In genomic region chr4:76639292-76639691, GRCh38 we compare ENCODE assay signal across 17 cellular contexts.
DNase-seq lines count a peak whose midpoint lies in the region; TF ChIP-seq lines count a peak whose summit lies in the region.
"Had no signal": no experiment of that assay in that cellular context is flagged by ENCODE, and none has a peak within 500 bp of the region (broad histone marks: within the 10 kb centered on the region; RNA-seq: fewer than 3 reads in every experiment).

No MANE protein-coding gene starts in this region.

- intact Hi-C loops in PC-9 (cut with micrococcal nuclease; ENCODE audit: unreplicated experiment) (loop anchor here (1.0 kb wide), 1 partner anchor 49 kb away; no protein-coding TSS in a partner anchor), OCI-LY7 (cut with micrococcal nuclease; ENCODE audit: unreplicated experiment) (no loop called here)

- peaks cover 7% of the 10 kb centered on the region; the same call in 1 of the 2 replicates for H3K79me2 ChIP-seq in PC-9 (ENCODE audit: low read depth)
- no peaks in the 10 kb centered on the region for H3K79me2 ChIP-seq in OCI-LY7 (ENCODE audit: insufficient read depth, low read depth, low read length)

- H3K4me1 ChIP-seq in PC-9 (replicated peaks; ENCODE audit: insufficient read depth) (peaks cover 72% of the 10 kb centered on the region), esophagus (ENCODE audit: control insufficient read depth in 2 of 2, insufficient read depth in 2 of 2, low read length in 1 of 2) (no peaks in the 10 kb centered on the region), OCI-LY7 (ENCODE audit: insufficient read depth, low read length, poor library complexity, severe bottlenecking) (no peaks in the 10 kb centered on the region)

- H3K9me2 ChIP-seq in PC-9 (ENCODE audit: insufficient read depth) = no peaks in the 10 kb centered on the region
- no peaks in the 10 kb centered on the region for H3K9me2 ChIP-seq in OCI-LY7 (ENCODE audit: insufficient read depth, low read length)

- H3K4me2 ChIP-seq in PC-9 (peak overlapping the region; percentile 68), OCI-LY7 (ENCODE audit: low read length) (no peak overlapping the region)

- H3K4me3 ChIP-seq in PC-9 (peak overlapping the region; percentile 48), esophagus (ENCODE audit: low read depth in 1 of 2, low read length in 2 of 2) (peak overlapping the region; percentile 28 to 53), OCI-LY7 (ENCODE audit: low read depth, low read length, poor library complexity, severe bottlenecking) (no peak overlapping the region)
- H3K4me3 ChIP-seq: K562, sigmoid colon, SK-N-MC had no signal

- 56 to 62% methylated on average over 4 of the region's 4 CpGs for WGBS in esophagus, 2 donors

- H3K27me3 ChIP-seq in PC-9 (ENCODE audit: insufficient read depth, low read depth) (no peaks in the 10 kb centered on the region), esophagus (ENCODE audit: control insufficient read depth in 1 of 2, insufficient read depth in 2 of 2, low read length in 2 of 2) (no peaks in the 10 kb centered on the region)
- H3K27me3 ChIP-seq: brain microvascular endothelial cell, sigmoid colon had no signal

- POLR2A ChIA-PET in PC-9 (lab: Charles Lee; ENCODE audit: unreplicated experiment) (interaction anchor here (0.5 to 0.6 kb wide), 2 partner anchors 9 to 84 kb away, joined by 3 to 4 read pairs; no protein-coding TSS in a partner anchor), OCI-LY7 (lab: Charles Lee) (no interaction called here)

- peaks cover 15% of the 10 kb centered on the region; the same call in 1 of the 2 replicates for H3F3A ChIP-seq in PC-9 (ENCODE audit: insufficient read depth, low read depth)

- no peaks in the 10 kb centered on the region for H3K36me3 ChIP-seq in PC-9 (ENCODE audit: low read depth)
- H3K36me3 ChIP-seq in esophagus (ENCODE audit: control insufficient read depth in 2 of 2, insufficient read depth in 2 of 2, low read length in 1 of 2) = no peaks in the 10 kb centered on the region
- no peaks in the 10 kb centered on the region for H3K36me3 ChIP-seq in OCI-LY7 (ENCODE audit: insufficient read depth, low read length)
- H3K36me3 ChIP-seq: brain microvascular endothelial cell, sigmoid colon had no signal

- DNase-seq in HS-27A (ENCODE audit: low read depth) = peak; percentile 51
- peak; percentile 44 to 68 for DNase-seq in PC-9
- peak; percentile 85 for DNase-seq in renal cortical epithelial cell (ENCODE audit: low read depth)
- no peak for DNase-seq in stimulated activated CD4-positive, alpha-beta T cell treated with anti-CD3 and anti-CD28 coated beads, Interleukin-4, amount 100 ng/mL, for 4 hours
- DNase-seq in OCI-LY7 (ENCODE audit: low spot score) = no peak
- DNase-seq in globus pallidus (ENCODE audit: low spot score) = no peak
- DNase-seq in NAMALWA (ENCODE audit: low spot score) = no peak
- DNase-seq: activated gamma-delta T cell treated with Interleukin-2 at 50 U/mL for 16 hours; brain microvascular endothelial cell; CD4-positive, alpha-beta T cell; hippocampal formation; left ventricle myocardium superior; NCI-H146; sigmoid colon had no signal

- H4K20me1 ChIP-seq in PC-9 (ENCODE audit: insufficient read depth) (no peaks in the 10 kb centered on the region), OCI-LY7 (ENCODE audit: insufficient read depth, low read length) (no peaks in the 10 kb centered on the region)

- no TSS peak for BruUV-seq in PC-9 (replicated peaks; lab: Mats Ljungman, UMichigan)
- BruUV-seq in OCI-LY7 (replicated peaks; lab: Mats Ljungman, UMichigan) = no TSS peak

- H3K27ac ChIP-seq in PC-9 (peak overlapping the region; percentile 92), esophagus (ENCODE audit: low read depth in 2 of 2, low read length in 1 of 2) (peak overlapping the region; percentile 12 to 59), OCI-LY7 (ENCODE audit: low read depth, low read length, poor library complexity, severe bottlenecking) (no peak overlapping the region)
- H3K27ac ChIP-seq: brain microvascular endothelial cell, sigmoid colon, SK-N-MC had no signal

- no peaks in the 10 kb centered on the region for H3K9me3 ChIP-seq in PC-9 (ENCODE audit: insufficient read depth, low read depth)
- no peaks in the 10 kb centered on the region for H3K9me3 ChIP-seq in esophagus (ENCODE audit: control insufficient read depth in 2 of 2, insufficient read depth in 1 of 2, low read depth in 1 of 2, low read length in 1 of 2)
- no peaks in the 10 kb centered on the region for H3K9me3 ChIP-seq in OCI-LY7 (ENCODE audit: low read length)
- H3K9me3 ChIP-seq: sigmoid colon had no signal

- H2AFZ ChIP-seq in PC-9 (no peak overlapping the region), OCI-LY7 (ENCODE audit: low read length) (no peak overlapping the region)

- TF ChIP-seq CTCF in PC-9 (conservative IDR thresholded peaks at IDR 0.05) (no peak), OCI-LY7 (conservative IDR thresholded peaks at IDR 0.05; ENCODE audit: low read length) (no peak)

- CTCF ChIA-PET in PC-9 (lab: Charles Lee) = no interaction called here
- CTCF ChIA-PET in OCI-LY7 (lab: Charles Lee; ENCODE audit: unreplicated experiment) = no interaction called here

Comparison
In these comparisons a context has a peak if more than half of its experiments do, and no peak if none do; other contexts are left out.
1. DNase-seq: peak in HS-27A (single experiment), PC-9 (2 of 2) and renal cortical epithelial cell (single experiment); none in stimulated activated CD4-positive, alpha-beta T cell treated with anti-CD3 and anti-CD28 coated beads, Interleukin-4, amount 100 ng/mL, for 4 hours (0 of 2), OCI-LY7 (single experiment), globus pallidus (single experiment) and NAMALWA (single experiment).